In the genomic region with DNA sequence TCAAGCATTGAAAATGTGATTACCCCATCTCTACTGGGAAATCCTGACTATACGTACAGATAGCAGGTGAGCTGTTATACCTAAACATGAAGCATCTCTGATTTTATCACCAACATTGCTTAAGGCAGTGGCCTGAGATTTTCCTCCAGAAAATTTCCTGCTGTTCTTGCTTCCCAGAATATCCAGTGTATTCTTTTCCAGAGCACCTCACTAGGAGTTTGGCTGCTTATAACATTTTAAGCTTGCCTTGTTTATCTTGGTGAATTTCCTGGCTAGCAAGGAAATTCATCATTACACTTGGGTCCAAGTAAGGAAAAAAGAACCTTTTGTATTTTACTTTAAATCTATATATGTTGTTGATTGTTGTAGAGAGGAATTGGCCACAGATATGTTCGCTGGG, we compare ENCODE assay signal across 10 cellular contexts.
DNase-seq lines count a peak whose midpoint lies in the region; ATAC-seq and TF ChIP-seq lines count a peak whose summit lies in the region.
"Had no signal": no experiment of that assay in that cellular context is flagged by ENCODE, and none has a peak within 500 bp of the region (broad histone marks: within the 10 kb centered on the region; RNA-seq: fewer than 3 reads in every experiment).

No MANE protein-coding gene starts in this region.

- DNase-seq in CD8-positive, alpha-beta memory T cell = no peak
- DNase-seq in T-helper 17 cell (no peak), NCI-H2227 treated with DMSO at 0.1 percent for 48 hours (lab: John Stamatoyannopoulos, UW) (no peak), mesendoderm (no peak), HCEC 1CT (no peak)
- DNase-seq in stimulated activated effector memory CD8-positive, alpha-beta T cell treated with anti-CD3 and anti-CD28 coated beads, Interleukin-12 subunit alpha, Interleukin-12 subunit beta, amount 100 ng/mL, for 72 hours (ENCODE audit: low spot score in 2 of 2) = no peak
- DNase-seq in activated CD4-positive, CD25-positive, alpha-beta regulatory T cell treated with anti-CD3 and anti-CD28 coated beads, Interleukin-2, amount 50 U/mL, for 72 hours = no peak
- DNase-seq: NCI-H524 treated with DMSO at 0.1 percent for 48 hours had no signal

- no peak overlapping the region for H2AK5ac ChIP-seq in mesendoderm (ENCODE audit: low read length)

- H3K4ac ChIP-seq in mesendoderm (ENCODE audit: low read depth, low read length) = no peak overlapping the region

- H3K27me3 Mint-ChIP-seq in CD8-positive, alpha-beta memory T cell = peaks cover 0 to 3% of the 10 kb centered on the region in 2 donors
- H3K27me3 Mint-ChIP-seq in T-helper 17 cell = no peaks in the 10 kb centered on the region

- H3K9ac ChIP-seq in mesendoderm (ENCODE audit: low read length) = no peak overlapping the region

- H4K5ac ChIP-seq in mesendoderm (ENCODE audit: low read length) = no peak overlapping the region

- no peaks in the 10 kb centered on the region for H3K79me2 ChIP-seq in mesendoderm (ENCODE audit: control insufficient read depth, insufficient read depth, low read length)

- POLR2A ChIA-PET in CD8-positive, alpha-beta memory T cell (lab: Charles Lee) = interaction anchor here (1.7 to 5.5 kb wide), 2 partner anchors 8 to 28 kb away, joined by 6 to 35 read pairs; no protein-coding TSS in a partner anchor

- H3K27ac ChIP-seq in CD8-positive, alpha-beta memory T cell (ENCODE audit: low read depth, low read length) = no peak overlapping the region
- peak overlapping the region; percentile 81 to 97 (median 83) for H3K27ac ChIP-seq in gastroesophageal sphincter
- no peak overlapping the region for H3K27ac ChIP-seq in mesendoderm (ENCODE audit: low read depth, low read length)

- TF ChIP-seq POLR2A in gastroesophageal sphincter (IDR thresholded peaks at IDR 0.05) = no peak

- H3K23ac ChIP-seq in mesendoderm (ENCODE audit: low read length) = no peak overlapping the region

- no peak for ATAC-seq in T-helper 17 cell
- ATAC-seq in gastroesophageal sphincter = no peak
- no peak for ATAC-seq in stimulated activated effector memory CD8-positive, alpha-beta T cell treated with anti-CD3 and anti-CD28 coated beads, Interleukin-12 subunit alpha, Interleukin-12 subunit beta, amount 100 ng/mL, for 72 hours

- no peak overlapping the region for H3K4me3 ChIP-seq in CD8-positive, alpha-beta memory T cell (ENCODE audit: low read length)
- H3K4me3 ChIP-seq in gastroesophageal sphincter = no peak overlapping the region
- no peak overlapping the region for H3K4me3 ChIP-seq in mesendoderm (ENCODE audit: low read length)
- H3K4me3 ChIP-seq: GM23338 had no signal

- H2BK5ac ChIP-seq in mesendoderm (ENCODE audit: low read length) = no peak overlapping the region

- H2BK15ac ChIP-seq in mesendoderm (replicated peaks; ENCODE audit: low read depth) = no peak overlapping the region

- peaks cover 0 to 20% (median 4%) of the 10 kb centered on the region in 3 donors for H3K36me3 Mint-ChIP-seq in CD8-positive, alpha-beta memory T cell
- no peaks in the 10 kb centered on the region for H3K36me3 Mint-ChIP-seq in T-helper 17 cell (ENCODE audit: low read depth)
- H3K36me3 Mint-ChIP-seq in stimulated activated effector memory CD8-positive, alpha-beta T cell treated with anti-CD3 and anti-CD28 coated beads, Interleukin-12 subunit alpha, Interleukin-12 subunit beta, amount 100 ng/mL, for 72 hours = peaks cover 19% of the 10 kb centered on the region

- no peaks in the 10 kb centered on the region for H3K9me3 ChIP-seq in CD8-positive, alpha-beta memory T cell (ENCODE audit: low read length)
- H3K9me3 ChIP-seq in T-helper 17 cell (ENCODE audit: control insufficient read depth, low read length, poor library complexity, severe bottlenecking) (no peaks in the 10 kb centered on the region), gastroesophageal sphincter (no peaks in the 10 kb centered on the region)

- CTCF ChIA-PET in CD8-positive, alpha-beta memory T cell (lab: Charles Lee) = interaction anchor here (0.7 to 2.2 kb wide), 7 partner anchors 15 to 36 kb away, joined by 3 to 8 read pairs (median 3); no protein-coding TSS in a partner anchor

- H3K4me2 ChIP-seq in mesendoderm (ENCODE audit: low read length) = no peak overlapping the region
- H3K4me2 ChIP-seq: GM23338 had no signal

- no peaks in the 10 kb centered on the region for H3K27me3 ChIP-seq in CD8-positive, alpha-beta memory T cell (ENCODE audit: insufficient read depth, low read length, poor library complexity, severe bottlenecking)
- no peaks in the 10 kb centered on the region for H3K27me3 ChIP-seq in gastroesophageal sphincter
- H3K27me3 ChIP-seq in mesendoderm (ENCODE audit: insufficient read depth, low read length, poor library complexity) = no peaks in the 10 kb centered on the region

- no peaks in the 10 kb centered on the region for H3K9me3 Mint-ChIP-seq in CD8-positive, alpha-beta memory T cell
- H3K9me3 Mint-ChIP-seq in stimulated activated effector memory CD8-positive, alpha-beta T cell treated with anti-CD3 and anti-CD28 coated beads, Interleukin-12 subunit alpha, Interleukin-12 subunit beta, amount 100 ng/mL, for 72 hours = no peaks in the 10 kb centered on the region
- H3K9me3 Mint-ChIP-seq: GM23338 had no signal

- no peak overlapping the region for H3K18ac ChIP-seq in mesendoderm (ENCODE audit: low read length)

- peak overlapping the region in 2 of 7 donors; percentile 75 to 79 for H3K4me3 Mint-ChIP-seq in CD8-positive, alpha-beta memory T cell
- no peak overlapping the region for H3K4me3 Mint-ChIP-seq in T-helper 17 cell
- H3K4me3 Mint-ChIP-seq in stimulated activated effector memory CD8-positive, alpha-beta T cell treated with anti-CD3 and anti-CD28 coated beads, Interleukin-12 subunit alpha, Interleukin-12 subunit beta, amount 100 ng/mL, for 72 hours = peak overlapping the region; percentile 61
- H3K4me3 Mint-ChIP-seq: GM23338 had no signal

- no peaks in the 10 kb centered on the region for H3K36me3 ChIP-seq in CD8-positive, alpha-beta memory T cell (ENCODE audit: insufficient read depth, low read length)
- H3K36me3 ChIP-seq in gastroesophageal sphincter = peaks cover 0 to 14% of the 10 kb centered on the region in 2 donors
- no peaks in the 10 kb centered on the region for H3K36me3 ChIP-seq in mesendoderm (ENCODE audit: control insufficient read depth, insufficient read depth, low read length)

- H3K27ac Mint-ChIP-seq in CD8-positive, alpha-beta memory T cell = peak overlapping the region; percentile 89 to 98 (median 96)
- H3K27ac Mint-ChIP-seq in T-helper 17 cell = peak overlapping the region; percentile 91
- no peak overlapping the region for H3K27ac Mint-ChIP-seq in stimulated activated effector memory CD8-positive, alpha-beta T cell treated with anti-CD3 and anti-CD28 coated beads, Interleukin-12 subunit alpha, Interleukin-12 subunit beta, amount 100 ng/mL, for 72 hours
- H3K27ac Mint-ChIP-seq: GM23338 had no signal

- no peak overlapping the region for H4K8ac ChIP-seq in mesendoderm (ENCODE audit: low read depth, low read length)

- TF ChIP-seq CTCF in gastroesophageal sphincter (IDR thresholded peaks at IDR 0.05) = no peak

- H2BK120ac ChIP-seq in mesendoderm (ENCODE audit: low read depth, low read length) = no peak overlapping the region

- H3K4me1 ChIP-seq in CD8-positive, alpha-beta memory T cell (ENCODE audit: insufficient read depth, low read length) = peaks cover 35% of the 10 kb centered on the region
- H3K4me1 ChIP-seq in gastroesophageal sphincter = peaks cover 0 to 68% (median 0%) of the 10 kb centered on the region in 3 donors
- H3K4me1 ChIP-seq in mesendoderm (ENCODE audit: control insufficient read depth, low read depth, low read length) = peaks cover 2% of the 10 kb centered on the region

- H3K79me1 ChIP-seq in mesendoderm (ENCODE audit: low read length) = no peaks in the 10 kb centered on the region

- 36 to 56% methylated on average over 2 of the region's 2 CpGs for whole genome bisulfite sequencing in gastroesophageal sphincter (ENCODE audit: low coverage in 1 of 2), 2 donors
- no CpG with 5 or more reads among the region's 2 CpGs for WGBS in mesendoderm (ENCODE audit: extremely low coverage, insufficient coverage, low lambda C conversion rate)

- no peak overlapping the region for H3K56ac ChIP-seq in mesendoderm (ENCODE audit: low read length)

- H3K4me1 Mint-ChIP-seq in CD8-positive, alpha-beta memory T cell = peaks cover 37 to 55% (median 53%) of the 10 kb centered on the region in 3 donors
- H3K4me1 Mint-ChIP-seq in T-helper 17 cell = peaks cover 13% of the 10 kb centered on the region
- H3K4me1 Mint-ChIP-seq in stimulated activated effector memory CD8-positive, alpha-beta T cell treated with anti-CD3 and anti-CD28 coated beads, Interleukin-12 subunit alpha, Interleukin-12 subunit beta, amount 100 ng/mL, for 72 hours = peaks cover 27% of the 10 kb centered on the region

- TF ChIP-seq EP300 in gastroesophageal sphincter (IDR thresholded peaks at IDR 0.05) = no peak

Comparison
In these comparisons a context has a peak if more than half of its experiments do, and no peak if none do; other contexts are left out.
1. H3K27ac ChIP-seq: peak in gastroesophageal sphincter (4 of 4); none in CD8-positive, alpha-beta memory T cell (single experiment) and mesendoderm (single experiment).